ENCODE assay signal across 24 cellular contexts in the genomic region with DNA sequence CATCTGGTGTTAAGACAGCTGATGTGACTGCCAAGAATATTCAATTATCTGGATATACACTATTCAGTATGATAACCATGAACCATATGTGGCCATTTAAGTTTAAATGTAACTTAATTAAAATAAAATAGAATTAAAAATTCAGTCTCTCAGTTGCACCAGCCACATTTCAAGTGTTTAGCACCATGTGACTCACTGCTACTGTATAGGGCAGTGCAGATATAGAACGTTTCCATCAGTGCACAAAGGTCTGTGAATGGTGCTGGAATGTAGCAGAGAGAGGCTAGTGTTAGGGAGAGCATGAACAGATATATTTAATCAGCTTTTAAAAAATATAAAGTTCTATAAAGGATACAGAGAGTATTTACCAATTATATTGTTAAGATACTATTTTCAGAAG.
"Had no signal": no experiment of that assay in that cellular context is flagged by ENCODE, and none has a peak within 500 bp of the region (broad histone marks: within the 10 kb centered on the region; RNA-seq: fewer than 3 reads in every experiment).

No MANE protein-coding gene starts in this region.

- H3K9me3 Mint-ChIP-seq: activated CD8-positive, alpha-beta T cell treated with anti-CD3 and anti-CD28 coated beads for 36 hours; activated naive CD8-positive, alpha-beta T cell treated with anti-CD3 and anti-CD28 coated beads, Interleukin-2, amount 50 U/mL, for 24 hours; activated T-cell treated with anti-CD3 and anti-CD28 coated beads, Interleukin-2, amount 50 U/mL, for 72 hours; activated T-helper 2 cell treated with anti-CD3 and anti-CD28 coated beads, Interferon-gamma antibody, Interleukin-2, Interleukin-4, amounts not matched to agents 10 μg/mL and 5 μg/mL and 100 μg/mL, durations not matched to agents 14 hours and 24 hours and 36 hours; IgD-negative memory B cell; T-cell; T-helper 2 cell treated with Interferon-gamma antibody and Interleukin-4, amounts not matched to agents 5 μg/mL and 100 μg/mL, for 36 hours had no signal

- ATAC-seq: activated CD4-positive, CD25-positive, alpha-beta regulatory T cell treated with anti-CD3 and anti-CD28 coated beads, Interleukin-2, amount 50 U/mL, for 24 hours; activated CD8-positive, alpha-beta T cell treated with anti-CD3 and anti-CD28 coated beads for 36 hours; activated naive CD8-positive, alpha-beta T cell treated with anti-CD3 and anti-CD28 coated beads, Interleukin-2, amount 50 U/mL, for 24 hours; activated T-cell treated with anti-CD3 and anti-CD28 coated beads, Interleukin-2, amount 50 U/mL, for 72 hours; T-cell had no signal

- H3K27ac Mint-ChIP-seq: activated CD8-positive, alpha-beta T cell treated with anti-CD3 and anti-CD28 coated beads for 36 hours; activated naive CD8-positive, alpha-beta T cell treated with anti-CD3 and anti-CD28 coated beads, Interleukin-2, amount 50 U/mL, for 24 hours; activated T-helper 2 cell treated with anti-CD3 and anti-CD28 coated beads, Interferon-gamma antibody, Interleukin-2, Interleukin-4, amounts not matched to agents 10 μg/mL and 5 μg/mL and 100 μg/mL, durations not matched to agents 14 hours and 24 hours and 36 hours; brain; IgD-negative memory B cell; T-helper 2 cell treated with Interferon-gamma antibody and Interleukin-4, amounts not matched to agents 5 μg/mL and 100 μg/mL, for 36 hours had no signal

- H3K27me3 Mint-ChIP-seq: activated CD8-positive, alpha-beta T cell treated with anti-CD3 and anti-CD28 coated beads for 36 hours; activated naive CD8-positive, alpha-beta T cell treated with anti-CD3 and anti-CD28 coated beads, Interleukin-2, amount 50 U/mL, for 24 hours; IgD-negative memory B cell; T-cell had no signal

- DNase-seq: activated CD4-positive, alpha-beta T cell treated with anti-CD3 and anti-CD28 coated beads for 4 hours; activated CD8-positive, alpha-beta memory T cell treated with anti-CD3 and anti-CD28 coated beads, Interleukin-2, amount 50 U/mL, for 4 hours; activated CD8-positive, alpha-beta T cell treated with anti-CD3 and anti-CD28 coated beads for 36 hours; activated gamma-delta T cell treated with Interleukin-2 at 50 U/mL for 16 hours; activated naive CD4-positive, alpha-beta T cell treated with anti-CD3 and anti-CD28 coated beads, Interleukin-2, amount 50 U/mL, for 16 hours; activated naive CD8-positive, alpha-beta T cell treated with anti-CD3 and anti-CD28 coated beads, Interleukin-2, amount 50 U/mL, for 24 hours; activated T-cell treated with anti-CD3 and anti-CD28 coated beads, Interleukin-2, amount 50 U/mL, for 72 hours; amniotic stem cell; NCI-H1105; NCI-H1436; NCI-H1694 treated with DMSO at 0.1 percent for 48 hours; NCI-H2029 treated with DMSO at 0.1 percent for 48 hours; NCI-H510A; NCI-H526 treated with DMSO at 0.1 percent for 48 hours; NCI-H82; Peyer's patch; SHP77; T-cell had no signal

- H3K4me3 Mint-ChIP-seq: activated CD8-positive, alpha-beta T cell treated with anti-CD3 and anti-CD28 coated beads for 36 hours; activated naive CD8-positive, alpha-beta T cell treated with anti-CD3 and anti-CD28 coated beads, Interleukin-2, amount 50 U/mL, for 24 hours; activated T-cell treated with anti-CD3 and anti-CD28 coated beads, Interleukin-2, amount 50 U/mL, for 72 hours; brain; IgD-negative memory B cell; T-cell; T-helper 2 cell treated with Interferon-gamma antibody and Interleukin-4, amounts not matched to agents 5 μg/mL and 100 μg/mL, for 36 hours had no signal

- FAIRE-seq: astrocyte had no signal
